Comparison of ENCODE assay signal across 8 cellular contexts in the genomic region with DNA sequence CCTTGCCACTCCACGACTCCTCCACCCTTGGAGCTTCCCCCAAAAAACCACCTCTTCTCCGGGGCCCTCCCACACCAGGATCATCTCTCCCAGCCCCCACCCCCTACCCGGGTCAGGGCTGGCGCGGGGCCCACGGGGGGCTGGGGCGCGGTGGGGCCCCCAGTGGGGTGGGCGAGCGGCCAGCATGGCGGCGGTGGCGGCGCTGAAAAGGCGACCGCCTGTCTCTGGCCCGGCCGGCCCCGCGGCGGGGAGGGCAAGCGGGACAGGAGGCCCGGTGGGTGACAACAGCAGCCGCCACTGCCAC. TPM values are rescaled to one million over a fixed set of nuclear protein-coding genes. Genes with fewer than 3 reads are reported as not detected.
DNase-seq lines count a peak whose midpoint lies in the region; ATAC-seq and TF ChIP-seq lines count a peak whose summit lies in the region.

No MANE protein-coding gene starts in this region.

- peaks cover 0 to 1% (median 0%) of the 10 kb centered on the region in 3 donors for H3K27me3 Mint-ChIP-seq in CD14-positive monocyte (ENCODE audit: low read depth in 3 of 3)
- H3K27me3 Mint-ChIP-seq in neural progenitor cell (ENCODE audit: insufficient read depth, low read depth): peaks cover 18% of the 10 kb centered on the region

- no peak for ATAC-seq in HG03565 (IDR thresholded peaks at IDR 0.05; ENCODE audit: unreplicated experiment)

- H3K4me3 Mint-ChIP-seq in CD14-positive monocyte (peak overlapping the region; percentile 81 to 85), neural progenitor cell (peak overlapping the region; percentile 95)

- TF ChIP-seq CTCF in CD14-positive monocyte (IDR thresholded peaks at IDR 0.05): no peak
- TF ChIP-seq CTCF in KMS-11 (conservative IDR thresholded peaks at IDR 0.05; ENCODE audit: low read depth, low read length): no peak
- no peak for TF ChIP-seq CTCF in neural progenitor cell (IDR thresholded peaks at IDR 0.05)

- H3K4me1 Mint-ChIP-seq in CD14-positive monocyte: peaks cover 38% of the 10 kb centered on the region
- H3K4me1 Mint-ChIP-seq in neural progenitor cell: peaks cover 23% of the 10 kb centered on the region

- H3K36me3 ChIP-seq in KMS-11 (ENCODE audit: insufficient read depth): peaks cover 5% of the 10 kb centered on the region; the same call in 1 of the 2 replicates
- peaks cover 67% of the 10 kb centered on the region for H3K36me3 ChIP-seq in ectodermal cell (ENCODE audit: control insufficient read depth, insufficient read depth, low read length)
- peaks cover 10% of the 10 kb centered on the region for H3K36me3 ChIP-seq in neural progenitor cell
- H3K36me3 ChIP-seq in MG63: peaks cover 89% of the 10 kb centered on the region

- H2AFZ ChIP-seq in KMS-11 (ENCODE audit: low read depth) (peak overlapping the region; percentile 42), neural progenitor cell (replicated peaks) (no peak overlapping the region)

- H3K9ac ChIP-seq in KMS-11 (peak overlapping the region; percentile 78), neural progenitor cell (peak overlapping the region; percentile 77)

- peaks cover 22% of the 10 kb centered on the region for H3F3A ChIP-seq in neural progenitor cell (ENCODE audit: low read depth)

- H3K27me3 ChIP-seq in KMS-11 (ENCODE audit: insufficient read depth, low read depth) (no peaks in the 10 kb centered on the region), ectodermal cell (ENCODE audit: control insufficient read depth, insufficient read depth, low read length, poor library complexity, severe bottlenecking) (no peaks in the 10 kb centered on the region), neural progenitor cell (no peaks in the 10 kb centered on the region), MG63 (no peaks in the 10 kb centered on the region)

- H3K4me1 ChIP-seq in KMS-11 (ENCODE audit: low read depth, poor library complexity, severe bottlenecking): peaks cover 22% of the 10 kb centered on the region
- peaks cover 11% of the 10 kb centered on the region for H3K4me1 ChIP-seq in ectodermal cell (ENCODE audit: control insufficient read depth, insufficient read depth, low read length)
- peaks cover 6% of the 10 kb centered on the region for H3K4me1 ChIP-seq in neural progenitor cell

- H3K4me3 ChIP-seq in KMS-11 (IDR thresholded peaks at IDR 0.05; ENCODE audit: insufficient read depth, low read depth, low read length) (no peak overlapping the region), ectodermal cell (ENCODE audit: insufficient read depth, low read depth, low read length) (peak overlapping the region; percentile 91), neural progenitor cell (peak overlapping the region; percentile 91), MG63 (no peak overlapping the region)

- DNase-seq in CD14-positive monocyte (ENCODE audit: low spot score): no peak
- DNase-seq in neural progenitor cell (ENCODE audit: low spot score): no peak
- no peak for DNase-seq in MG63
- no peak for DNase-seq in head of caudate nucleus
- no peak for DNase-seq in midbrain (lab: John Stamatoyannopoulos, UW)

- intact Hi-C loops in CD14-positive monocyte (cut with micrococcal nuclease) (loop anchor here in 1 of 2 donors (10.0 kb wide), 1 partner anchor 488 kb away; a partner anchor contains a TSS), head of caudate nucleus (cut with DNase I) (no loop called here)

- H3K9me3 Mint-ChIP-seq in CD14-positive monocyte (no peaks in the 10 kb centered on the region), neural progenitor cell (no peaks in the 10 kb centered on the region)

- peak overlapping the region; percentile 98 for H3K4me2 ChIP-seq in KMS-11
- peak overlapping the region; percentile 79 for H3K4me2 ChIP-seq in neural progenitor cell

- no peaks in the 10 kb centered on the region for H4K20me1 ChIP-seq in KMS-11 (ENCODE audit: insufficient read depth)
- H4K20me1 ChIP-seq in neural progenitor cell (ENCODE audit: low read depth): no peaks in the 10 kb centered on the region

- peak overlapping the region in 6 of 7 donors; percentile 48 to 88 (median 70) for H3K27ac Mint-ChIP-seq in CD14-positive monocyte
- peak overlapping the region; percentile 99 for H3K27ac Mint-ChIP-seq in neural progenitor cell

- H3K27ac ChIP-seq in KMS-11: peak overlapping the region; percentile 85
- peak overlapping the region; percentile 74 for H3K27ac ChIP-seq in ectodermal cell (ENCODE audit: insufficient read depth, low read depth, low read length, poor library complexity, severe bottlenecking)
- no peak overlapping the region for H3K27ac ChIP-seq in neural progenitor cell

- no peaks in the 10 kb centered on the region for H3K9me3 ChIP-seq in ectodermal cell (ENCODE audit: control insufficient read depth, low read length)
- H3K9me3 ChIP-seq in neural progenitor cell (ENCODE audit: low read depth): no peaks in the 10 kb centered on the region
- no peaks in the 10 kb centered on the region for H3K9me3 ChIP-seq in MG63

- peaks cover 42 to 56% of the 10 kb centered on the region in 2 donors for H3K36me3 Mint-ChIP-seq in CD14-positive monocyte
- H3K36me3 Mint-ChIP-seq in neural progenitor cell: peaks cover 39% of the 10 kb centered on the region

- no peaks in the 10 kb centered on the region for H3K79me2 ChIP-seq in KMS-11 (ENCODE audit: insufficient read depth, low read depth)
- peaks cover 33% of the 10 kb centered on the region for H3K79me2 ChIP-seq in neural progenitor cell (ENCODE audit: low read depth)

- 1 to 2% methylated on average over 24 of the region's 24 CpGs for WGBS in ectodermal cell, 2 experiments

RNA-seq across cellular contexts. Expression of a gene that starts 0.8 kb away (rescaled TPM):
- polyA plus RNA-seq in CD14-positive monocyte: 1 to 10 TPM; 4.2 to 6.5 TPM
- polyA plus RNA-seq in ectodermal cell (2013, experiment 1 of 4): 56.9 TPM
- polyA plus RNA-seq in ectodermal cell (2013, experiment 2 of 4): 69.8 TPM
- 51.2 TPM for polyA plus RNA-seq in ectodermal cell (2013, experiment 3 of 4)
- 57.2 TPM for polyA plus RNA-seq in ectodermal cell (2013, experiment 4 of 4)
- total RNA-seq in neural progenitor cell (ENCODE audit: low replicate concordance): 7.8 and 26.8 TPM in 2 replicates
- 0.30 and 0.81 TPM in 2 replicates for total RNA-seq in MG63 (2014; rRNA removed; shearing (Covaris generic); ENCODE audit: low replicate concordance)

RNA-seq across cellular contexts. Expression of a gene that starts 13.1 kb away (rescaled TPM):
- 10 to 100 TPM; 57.1 to 60.3 TPM for polyA plus RNA-seq in CD14-positive monocyte
- polyA plus RNA-seq in ectodermal cell (2013, experiment 1 of 4): 446 TPM
- polyA plus RNA-seq in ectodermal cell (2013, experiment 2 of 4): 415 TPM
- 359 TPM for polyA plus RNA-seq in ectodermal cell (2013, experiment 3 of 4)
- polyA plus RNA-seq in ectodermal cell (2013, experiment 4 of 4): 352 TPM
- 386 and 428 TPM in 2 replicates for total RNA-seq in neural progenitor cell (ENCODE audit: low replicate concordance)
- total RNA-seq in MG63 (2014; rRNA removed; shearing (Covaris generic); ENCODE audit: low replicate concordance): 496 and 588 TPM in 2 replicates

RNA-seq across cellular contexts. Expression of a gene that starts 54.5 kb away (rescaled TPM):
- polyA plus RNA-seq in CD14-positive monocyte: not detected
- polyA plus RNA-seq in ectodermal cell (2013, experiment 1 of 4): not detected
- polyA plus RNA-seq in ectodermal cell (2013, experiment 2 of 4): not detected
- not detected for polyA plus RNA-seq in ectodermal cell (2013, experiment 3 of 4)
- polyA plus RNA-seq in ectodermal cell (2013, experiment 4 of 4): not detected
- not detected in 2 replicates for total RNA-seq in neural progenitor cell (ENCODE audit: low replicate concordance)
- total RNA-seq in MG63 (2014; rRNA removed; shearing (Covaris generic); ENCODE audit: low replicate concordance): not detected in 2 replicates

Comparison
In these comparisons a context has a peak if more than half of its experiments do, and no peak if none do; other contexts are left out.
1. H3K4me3 ChIP-seq: peak in ectodermal cell (single experiment) and neural progenitor cell (single experiment); none in KMS-11 (single experiment) and MG63 (single experiment).